10 cellular contexts compared by ENCODE assay signal in genomic region chr16:56934599-56935145, GRCh38. TPM values are rescaled to one million over a fixed set of nuclear protein-coding genes. Genes with fewer than 3 reads are reported as not detected.
DNase-seq lines count a peak whose midpoint lies in the region; ATAC-seq and TF ChIP-seq lines count a peak whose summit lies in the region.
"Not testable (repeated sequence)": the region's sequence is repeated elsewhere in the genome, so short reads cannot be mapped to it uniquely, and the experiment has no call there.
"Had no signal": no experiment of that assay in that cellular context is flagged by ENCODE, and none has a peak within 500 bp of the region (broad histone marks: within the 10 kb centered on the region; RNA-seq: fewer than 3 reads in every experiment).

No MANE protein-coding gene starts in this region.

- H2AFZ ChIP-seq in ACC112 (ENCODE audit: low read length, unreplicated experiment); GM23338; neural cell (ENCODE audit: low read depth, low read length): not testable (repeated sequence)

- H3K9ac ChIP-seq in neural cell (ENCODE audit: low read length), result not testable (repeated sequence)

- H3K27me3 Mint-ChIP-seq in GM23338 (ENCODE audit: insufficient read depth, low read depth, poor library complexity); activated naive CD4-positive, alpha-beta T cell treated with anti-CD3 and anti-CD28 coated beads, Interleukin-2, amount 50 U/mL, for 24 hours; stimulated activated naive CD8-positive, alpha-beta T cell treated with anti-CD3 and anti-CD28 coated beads, Interleukin-15, amount 100 ng/mL, for 72 hours: not testable (repeated sequence)
- H3K27me3 Mint-ChIP-seq in immature natural killer cell (ENCODE audit: low read depth in 3 of 3), result peaks cover 18 to 21% (median 20%) of the 10 kb centered on the region in 3 donors

- H3K9me3 ChIP-seq in RWPE2 (ENCODE audit: severe bottlenecking); neural cell (ENCODE audit: low read length): not testable (repeated sequence)

- peaks cover 17% of the 10 kb centered on the region; the same call in 1 of the 2 replicates for H4K20me1 ChIP-seq in GM23338 (replicated peaks; ENCODE audit: insufficient read depth)
- not testable (repeated sequence) for H4K20me1 ChIP-seq in neural cell (ENCODE audit: insufficient read depth)

- peaks cover 44% of the 10 kb centered on the region for H3K79me2 ChIP-seq in ACC112 (ENCODE audit: control insufficient read depth, insufficient read depth, low read length, unreplicated experiment)
- H3K79me2 ChIP-seq in GM23338 (replicated peaks; ENCODE audit: insufficient read depth), result peaks cover 47% of the 10 kb centered on the region
- H3K79me2 ChIP-seq in neural cell (replicated peaks; ENCODE audit: insufficient read depth, low read length), result peaks cover 24% of the 10 kb centered on the region

- TF ChIP-seq CTCF in GM23338 (conservative IDR thresholded peaks at IDR 0.05; ENCODE audit: low read depth in 2 of 2); RWPE2 (IDR thresholded peaks at IDR 0.05; ENCODE audit: poor library complexity, severe bottlenecking); dorsolateral prefrontal cortex (IDR thresholded peaks at IDR 0.05 in 54 of 56, conservative IDR thresholded peaks at IDR 0.05 in 2 of 56; ENCODE audit: low read depth in 1 of 56, partially characterized antibody in 56 of 56); neural cell (IDR thresholded peaks at IDR 0.05; ENCODE audit: poor library complexity, severe bottlenecking): not testable (repeated sequence)

- H3K36me3 ChIP-seq in ACC112 (ENCODE audit: insufficient read depth, low read length) (peaks cover 48% of the 10 kb centered on the region), GM23338 (ENCODE audit: insufficient read depth) (peaks cover 47% of the 10 kb centered on the region), RWPE2 (ENCODE audit: low read depth) (peaks cover 73% of the 10 kb centered on the region)
- not testable (repeated sequence) for H3K36me3 ChIP-seq in neural cell (ENCODE audit: insufficient read depth, low read length)

- not testable (repeated sequence) for H3F3A ChIP-seq in GM23338 (replicated peaks; ENCODE audit: low read depth); neural cell (ENCODE audit: insufficient read depth, low read length, poor library complexity, severe bottlenecking)

- H3K27me3 ChIP-seq in ACC112 (ENCODE audit: insufficient read depth, low read length); GM23338 (ENCODE audit: insufficient read depth); RWPE2 (ENCODE audit: insufficient read depth, poor library complexity, severe bottlenecking); dorsolateral prefrontal cortex; neural cell (ENCODE audit: insufficient read depth, low read depth, low read length): not testable (repeated sequence)

- peaks cover 14% of the 10 kb centered on the region for H3K4me1 ChIP-seq in ACC112 (ENCODE audit: control insufficient read depth, insufficient read depth, low read length, unreplicated experiment)
- H3K4me1 ChIP-seq in GM23338 (ENCODE audit: insufficient read depth), result peaks cover 16% of the 10 kb centered on the region
- H3K4me1 ChIP-seq in RWPE2 (ENCODE audit: insufficient read depth, poor library complexity, severe bottlenecking), result peaks cover 30% of the 10 kb centered on the region

- intact Hi-C loops in dorsolateral prefrontal cortex (cut with DNase I), result loop anchor here (5.0 to 10.0 kb wide), 3 partner anchors 67 to 253 kb away; partner anchors contain the start of genes SLC12A3 (in 2 of the 2), PSME3IP1 (in 1 of the 2) and RSPRY1 (in 1 of the 2)

- H3K4me3 ChIP-seq in ACC112 (ENCODE audit: low read depth, low read length), result peak overlapping the region; percentile 86
- H3K4me3 ChIP-seq in GM23338, result peak overlapping the region; percentile 98; the same call in 1 of the 2 replicates
- peak overlapping the region; percentile 90 for H3K4me3 ChIP-seq in RWPE2 (ENCODE audit: severe bottlenecking)
- peak overlapping the region; percentile 70 to 100 (median 98) for H3K4me3 ChIP-seq in dorsolateral prefrontal cortex
- peak overlapping the region; percentile 89 for H3K4me3 ChIP-seq in neural cell (ENCODE audit: low read length)

- H3K4me2 ChIP-seq in GM23338 (peak overlapping the region; percentile 99; the same call in 1 of the 2 replicates), neural cell (ENCODE audit: low read length) (peak overlapping the region; percentile 72)

- not testable (repeated sequence) for DNase-seq in GM23338 (ENCODE audit: low spot score); RWPE2 (ENCODE audit: low spot score); dorsolateral prefrontal cortex; immature natural killer cell
- DNase-seq in stimulated activated naive CD8-positive, alpha-beta T cell treated with anti-CD3 and anti-CD28 coated beads, Interleukin-15, amount 100 ng/mL, for 72 hours, result peak in 1 of 2 donors; percentile 60

- H3K27ac Mint-ChIP-seq in GM23338 (peak overlapping the region; percentile 36; the same call in 1 of the 2 replicates), immature natural killer cell (peak overlapping the region; percentile 80 to 97 (median 90))
- H3K27ac Mint-ChIP-seq in activated naive CD4-positive, alpha-beta T cell treated with anti-CD3 and anti-CD28 coated beads, Interleukin-2, amount 50 U/mL, for 24 hours, result peak overlapping the region; percentile 99
- H3K27ac Mint-ChIP-seq in stimulated activated naive CD8-positive, alpha-beta T cell treated with anti-CD3 and anti-CD28 coated beads, Interleukin-15, amount 100 ng/mL, for 72 hours, result peak overlapping the region; percentile 98 to 100

- not testable (repeated sequence) for ATAC-seq in GM23338; RWPE2 (ENCODE audit: low read depth); stimulated activated naive CD8-positive, alpha-beta T cell treated with anti-CD3 and anti-CD28 coated beads, Interleukin-15, amount 100 ng/mL, for 72 hours

- H3K9me2 ChIP-seq in GM23338 (ENCODE audit: insufficient read depth); neural cell (ENCODE audit: insufficient read depth, low read length): not testable (repeated sequence)

- not testable (repeated sequence) for H3K27ac ChIP-seq in ACC112 (ENCODE audit: low read depth, low read length); GM23338 (ENCODE audit: low read depth); neural cell (ENCODE audit: low read length)
- H3K27ac ChIP-seq in RWPE2 (ENCODE audit: poor library complexity, severe bottlenecking) (peak overlapping the region; percentile 71), dorsolateral prefrontal cortex (peak overlapping the region in 44 of 59 donors; percentile 1 to 100 (median 98))

- H3K4me3 Mint-ChIP-seq in GM23338 (peak overlapping the region; percentile 94; the same call in 2 of the 3 replicates), immature natural killer cell (peak overlapping the region; percentile 97 to 98 (median 98))
- H3K4me3 Mint-ChIP-seq in activated naive CD4-positive, alpha-beta T cell treated with anti-CD3 and anti-CD28 coated beads, Interleukin-2, amount 50 U/mL, for 24 hours, result peak overlapping the region; percentile 93
- H3K4me3 Mint-ChIP-seq in stimulated activated naive CD8-positive, alpha-beta T cell treated with anti-CD3 and anti-CD28 coated beads, Interleukin-15, amount 100 ng/mL, for 72 hours, result peak overlapping the region; percentile 94 to 97

- H3K9me3 Mint-ChIP-seq in GM23338; activated naive CD4-positive, alpha-beta T cell treated with anti-CD3 and anti-CD28 coated beads, Interleukin-2, amount 50 U/mL, for 24 hours; immature natural killer cell; stimulated activated naive CD8-positive, alpha-beta T cell treated with anti-CD3 and anti-CD28 coated beads, Interleukin-15, amount 100 ng/mL, for 72 hours: not testable (repeated sequence)

- not testable (repeated sequence) for TF ChIP-seq RAD21 in neural cell (conservative IDR thresholded peaks at IDR 0.05)

- H3K36me3 Mint-ChIP-seq in GM23338 (ENCODE audit: low read depth) (peaks cover 58% of the 10 kb centered on the region), immature natural killer cell (peaks cover 4 to 39% (median 35%) of the 10 kb centered on the region in 3 donors)
- peaks cover 46% of the 10 kb centered on the region for H3K36me3 Mint-ChIP-seq in activated naive CD4-positive, alpha-beta T cell treated with anti-CD3 and anti-CD28 coated beads, Interleukin-2, amount 50 U/mL, for 24 hours

- peaks cover 19% of the 10 kb centered on the region; the same call in 2 of the 3 replicates for H3K4me1 Mint-ChIP-seq in GM23338
- H3K4me1 Mint-ChIP-seq in activated naive CD4-positive, alpha-beta T cell treated with anti-CD3 and anti-CD28 coated beads, Interleukin-2, amount 50 U/mL, for 24 hours, result peaks cover 62% of the 10 kb centered on the region
- H3K4me1 Mint-ChIP-seq in immature natural killer cell, result peaks cover 58 to 77% of the 10 kb centered on the region in 2 donors
- H3K4me1 Mint-ChIP-seq in stimulated activated naive CD8-positive, alpha-beta T cell treated with anti-CD3 and anti-CD28 coated beads, Interleukin-15, amount 100 ng/mL, for 72 hours, result peaks cover 67% of the 10 kb centered on the region

- TF ChIP-seq EP300 in neural cell (conservative IDR thresholded peaks at IDR 0.05; ENCODE audit: poor library complexity, severe bottlenecking), result not testable (repeated sequence)

RNA-seq across cellular contexts. Expression of gene HERPUD1, which starts 2.7 kb away (rescaled TPM):
- total RNA-seq in GM23338 (2014; rRNA removed; shearing (Covaris generic)), result 42.7 and 44.1 TPM in 2 replicates
- polyA plus RNA-seq in GM23338 (2016; fragmentation: Nextera tagmentation; extraction: Ambion mirVana), result 33.6 and 41.1 TPM in 2 replicates
- 100 to 1,000 TPM in 100 of 120 experiments, 10 to 100 TPM in 20; 76.8 to 213 (median 118) TPM for total RNA-seq in dorsolateral prefrontal cortex
- 100 to 1,000 TPM in 2 of 3 donors, 10 to 100 TPM in 1; 89.0 to 157 (median 120) TPM for polyA plus RNA-seq in immature natural killer cell
- 76.0 and 98.7 TPM in 2 replicates for polyA plus RNA-seq in neural cell
- polyA minus RNA-seq in neural cell, result 59.9 and 62.4 TPM in 2 replicates

RNA-seq across cellular contexts. Expression of gene CETP, which starts 27.1 kb away (rescaled TPM):
- total RNA-seq in GM23338 (2014; rRNA removed; shearing (Covaris generic)), result not detected in 2 replicates
- polyA plus RNA-seq in GM23338 (2016; fragmentation: Nextera tagmentation; extraction: Ambion mirVana) (0.12 TPM in 1 of 2 replicates, not detected in the other), immature natural killer cell (under 1 TPM in 1 of 3 donors, not detected in 2; 0.22 TPM), neural cell (not detected in 2 replicates)
- total RNA-seq in dorsolateral prefrontal cortex, result 1 to 10 TPM in 4 of 120 experiments, under 1 TPM in 40, not detected in 76; 0.23 to 1.6 (median 0.50) TPM
- not detected in 2 replicates for polyA minus RNA-seq in neural cell
- total RNA-seq: H1, myocyte had no signal
- polyA plus RNA-seq: H1 had no signal

RNA-seq across cellular contexts. Expression of gene NLRC5, which starts 54.7 kb away (rescaled TPM):
- 3.9 and 8.1 TPM in 2 replicates for total RNA-seq in GM23338 (2014; rRNA removed; shearing (Covaris generic))
- polyA plus RNA-seq in GM23338 (2016; fragmentation: Nextera tagmentation; extraction: Ambion mirVana), result 1.4 and 2.3 TPM in 2 replicates
- 10 to 100 TPM in 103 of 120 experiments, 1 to 10 TPM in 17; 6.0 to 50.1 (median 15.6) TPM for total RNA-seq in dorsolateral prefrontal cortex
- polyA plus RNA-seq in immature natural killer cell, result 100 to 1,000 TPM in 1 of 3 donors, 10 to 100 TPM in 2; 18.2 to 151 (median 32.8) TPM
- not detected in 2 replicates for polyA plus RNA-seq in neural cell
- polyA minus RNA-seq in neural cell, result not detected in 2 replicates

Comparison
In these comparisons a context has a peak if more than half of its experiments do, and no peak if none do; other contexts are left out.
1. H3K27ac Mint-ChIP-seq: peak in every context shown above with its lines; median percentile 99 in activated naive CD4-positive, alpha-beta T cell treated with anti-CD3 and anti-CD28 coated beads, Interleukin-2, amount 50 U/mL, for 24 hours; 99 in stimulated activated naive CD8-positive, alpha-beta T cell treated with anti-CD3 and anti-CD28 coated beads, Interleukin-15, amount 100 ng/mL, for 72 hours; 90 in immature natural killer cell; 36 in GM23338.